In the genomic region with DNA sequence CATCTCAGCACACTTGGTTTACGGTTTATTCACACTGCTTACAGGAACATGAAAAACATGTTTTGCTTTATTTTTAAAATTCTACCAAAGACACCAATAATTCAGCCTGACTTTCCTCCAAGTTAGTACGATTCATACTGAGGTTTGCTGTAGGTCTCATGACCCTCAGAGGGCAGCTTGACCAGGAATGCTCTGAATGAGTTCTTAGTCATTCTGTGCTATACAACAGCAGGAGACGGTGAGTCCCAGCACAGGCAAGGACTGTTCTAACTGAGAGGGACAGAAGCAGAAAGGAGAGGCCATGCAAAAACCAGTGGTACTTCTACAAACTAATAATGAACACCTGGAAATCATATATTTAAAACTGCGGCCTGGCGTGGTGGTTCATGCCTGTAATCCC, we compare ENCODE assay signal across 16 cellular contexts. TPM values are rescaled to one million over a fixed set of nuclear protein-coding genes. Genes with fewer than 3 reads are reported as not detected.
A peak's percentile ranks its signal among the peaks of the same experiment; 100 is the strongest.
DNase-seq lines count a peak whose midpoint lies in the region; TF ChIP-seq lines count a peak whose summit lies in the region.
"Had no signal": no experiment of that assay in that cellular context is flagged by ENCODE, and none has a peak within 500 bp of the region (broad histone marks: within the 10 kb centered on the region; RNA-seq: fewer than 3 reads in every experiment).

No MANE protein-coding gene starts in this region.

- H3K36me3 ChIP-seq in kidney epithelial cell (ENCODE audit: control insufficient read depth, insufficient read depth, low read length) (no peaks in the 10 kb centered on the region), neuronal stem cell (replicated peaks in 1 of 2; ENCODE audit: control insufficient read depth in 2 of 2, insufficient read depth in 2 of 2, low read length in 2 of 2) (peaks cover 5 to 12% of the 10 kb centered on the region in 2 donors)

- WGBS in neuronal stem cell (ENCODE audit: extremely low coverage in 2 of 2, insufficient read length in 2 of 2, insufficient replicate concordance in 1 of 2), 2 donors = no CpG with 5 or more reads among the region's 5 CpGs

- TF ChIP-seq CTCF in astrocyte of the spinal cord (IDR thresholded peaks at IDR 0.05; ENCODE audit: low read depth, low read length) (no peak), kidney epithelial cell (IDR thresholded peaks at IDR 0.05; ENCODE audit: insufficient read depth, low read length, poor library complexity, severe bottlenecking) (no peak)

- H3K79me1 ChIP-seq in neuronal stem cell (ENCODE audit: low read depth, low read length) = no peaks in the 10 kb centered on the region

- H3K27ac ChIP-seq in neuronal stem cell (replicated peaks; ENCODE audit: low read length) = no peak overlapping the region
- H3K27ac ChIP-seq: dorsolateral prefrontal cortex, HL-60, vagina had no signal

- H2AK5ac ChIP-seq in neuronal stem cell (ENCODE audit: low read depth, low read length) = no peak overlapping the region

- H4K8ac ChIP-seq in neuronal stem cell (ENCODE audit: low read depth, low read length) = no peak overlapping the region

- H3K4me2 ChIP-seq in neuronal stem cell (ENCODE audit: insufficient read depth, low read length, poor library complexity, severe bottlenecking) = no peak overlapping the region

- no peak overlapping the region for H4K91ac ChIP-seq in neuronal stem cell (ENCODE audit: low read depth, low read length, poor library complexity)

- no peaks in the 10 kb centered on the region for H3K9me3 ChIP-seq in neuronal stem cell (replicated peaks in 1 of 2; ENCODE audit: control insufficient read depth in 2 of 2, insufficient read depth in 1 of 2, low read depth in 1 of 2, low read length in 2 of 2)
- H3K9me3 ChIP-seq: vagina had no signal

- H3K4ac ChIP-seq in neuronal stem cell (ENCODE audit: low read length) = no peak overlapping the region

- in situ Hi-C loops in astrocyte of the spinal cord (cut with HindIII; ENCODE audit: low sequenced_read_pairs) = no loop called here

- H2BK5ac ChIP-seq in neuronal stem cell (ENCODE audit: low read length) = no peak overlapping the region

- no peak overlapping the region for H3K23ac ChIP-seq in neuronal stem cell (ENCODE audit: low read depth, low read length, poor library complexity)

- H3K18ac ChIP-seq in neuronal stem cell (ENCODE audit: low read length) = no peak overlapping the region

- H3K14ac ChIP-seq in neuronal stem cell (ENCODE audit: low read length) = no peak overlapping the region

- DNase-seq in AG08395 (ENCODE audit: low spot score) (peak; percentile 68), HCEC 1CT (peak; percentile 83), astrocyte of the spinal cord (ENCODE audit: low read depth, low spot score) (peak; percentile 73), kidney epithelial cell (ENCODE audit: low read depth) (peak; percentile 63), C1 segment of cervical spinal cord (lab: John Stamatoyannopoulos, UW) (no peak), neuronal stem cell (ENCODE audit: low spot score) (no peak), cortex of kidney (lab: John Stamatoyannopoulos, UW) (no peak)
- DNase-seq in activated CD4-positive, CD25-positive, alpha-beta regulatory T cell (lab: John Stamatoyannopoulos, UW) = no peak
- DNase-seq: activated CD8-positive, alpha-beta T cell treated with anti-CD3 and anti-CD28 coated beads for 36 hours; aorta; dorsolateral prefrontal cortex; NCI-H187; stimulated activated CD4-positive, alpha-beta T cell treated with anti-CD3 and anti-CD28 coated beads, Interleukin-15, amount 100 ng/mL, for 24 hours had no signal

- no peaks in the 10 kb centered on the region for H3K4me1 ChIP-seq in neuronal stem cell (ENCODE audit: control insufficient read depth in 2 of 2, insufficient read depth in 1 of 2, low read depth in 1 of 2, low read length in 2 of 2)

- no peak overlapping the region for H3K4me3 ChIP-seq in astrocyte of the spinal cord (ENCODE audit: low read depth, low read length)
- H3K4me3 ChIP-seq in kidney epithelial cell (ENCODE audit: low read depth, low read length) = no peak overlapping the region
- H3K4me3 ChIP-seq in neuronal stem cell (ENCODE audit: low read length in 2 of 2) = no peak overlapping the region
- H3K4me3 ChIP-seq: dorsolateral prefrontal cortex, vagina had no signal

- H2BK15ac ChIP-seq in neuronal stem cell (ENCODE audit: low read length) = no peak overlapping the region

- no peak overlapping the region for H2AFZ ChIP-seq in neuronal stem cell (ENCODE audit: low read length)

- H2BK12ac ChIP-seq in neuronal stem cell (ENCODE audit: low read length) = no peak overlapping the region

- H3K27me3 ChIP-seq in kidney epithelial cell (ENCODE audit: control insufficient read depth, insufficient read depth, low read length) (peaks cover 2% of the 10 kb centered on the region), neuronal stem cell (ENCODE audit: control insufficient read depth in 3 of 3, insufficient read depth in 3 of 3, low read depth in 1 of 3, low read length in 3 of 3) (peaks cover 0 to under 1% (median 0%) of the 10 kb centered on the region in 3 experiments)
- H3K27me3 ChIP-seq: vagina had no signal

- no peak overlapping the region for H2BK120ac ChIP-seq in neuronal stem cell (ENCODE audit: low read depth, low read length)

- no peak overlapping the region for H3K9ac ChIP-seq in neuronal stem cell (ENCODE audit: low read depth, low read length, poor library complexity)

RNA-seq across cellular contexts. Expression of gene GRTP1, which starts 6.4 kb away (rescaled TPM):
- 2.3 and 5.4 TPM in 2 replicates for total RNA-seq in kidney epithelial cell
- polyA plus RNA-seq in neuronal stem cell (2013, experiment 1 of 2) = 10.2 TPM
- 10.0 TPM for polyA plus RNA-seq in neuronal stem cell (2013, experiment 2 of 2)
- total RNA-seq: activated CD8-positive, alpha-beta T cell treated with anti-CD3 and anti-CD28 coated beads for 36 hours; activated T-helper 2 cell treated with anti-CD3 and anti-CD28 coated beads, Interferon-gamma antibody, Interleukin-2, Interleukin-4, amounts not matched to agents 10 μg/mL and 5 μg/mL and 100 μg/mL, durations not matched to agents 14 hours and 24 hours and 36 hours had no signal

Comparison
In these comparisons a context has a peak if more than half of its experiments do, and no peak if none do; other contexts are left out.
1. DNase-seq: peak in AG08395 (single experiment), HCEC 1CT (single experiment), astrocyte of the spinal cord (single experiment) and kidney epithelial cell (single experiment); none in C1 segment of cervical spinal cord (0 of 14), activated CD4-positive, CD25-positive, alpha-beta regulatory T cell (0 of 4), neuronal stem cell (single experiment) and cortex of kidney (single experiment).